In the genomic region with DNA sequence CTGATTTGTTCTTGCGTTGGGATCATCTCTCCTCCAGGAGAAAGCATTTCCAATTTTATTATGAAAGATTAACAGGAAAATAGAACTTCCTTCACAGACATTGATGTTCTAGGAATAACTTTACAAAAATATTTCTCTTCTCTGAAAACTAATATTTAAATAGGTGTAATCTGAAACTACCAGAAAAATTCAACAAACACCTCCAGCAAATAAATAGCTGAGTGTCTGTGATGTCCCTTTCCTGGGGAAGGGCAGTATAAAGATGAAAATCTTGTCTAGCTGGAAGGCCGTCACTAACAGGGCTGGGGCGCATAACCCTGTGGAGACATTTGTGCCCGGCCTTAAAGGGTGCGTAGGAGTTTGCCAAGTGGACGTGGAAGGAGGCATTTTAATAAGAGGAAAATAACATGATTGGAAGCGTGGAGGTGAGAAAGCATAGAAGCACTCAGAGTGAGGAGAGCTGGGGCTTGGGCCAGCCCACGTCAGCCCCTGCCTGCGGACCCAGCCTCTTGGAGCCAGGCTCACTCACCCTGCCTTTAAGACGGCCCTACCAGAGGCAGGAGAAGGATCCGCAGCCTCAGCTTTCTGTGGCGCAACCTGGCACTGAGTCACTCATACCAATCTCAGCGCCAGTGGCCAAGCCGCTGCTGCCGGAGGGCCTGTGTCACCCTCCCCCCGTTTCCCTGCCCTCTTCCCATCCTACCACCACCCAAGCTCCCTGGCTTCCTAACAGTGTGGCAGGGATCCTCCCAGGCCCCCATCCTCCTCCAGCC, we compare ENCODE assay signal across 9 cellular contexts.
A peak's percentile ranks its signal among the peaks of the same experiment; 100 is the strongest.
DNase-seq lines count a peak whose midpoint lies in the region; ATAC-seq and TF ChIP-seq lines count a peak whose summit lies in the region.
"Had no signal": no experiment of that assay in that cellular context is flagged by ENCODE, and none has a peak within 500 bp of the region (broad histone marks: within the 10 kb centered on the region; RNA-seq: fewer than 3 reads in every experiment).

No MANE protein-coding gene starts in this region.

- H2BK5ac ChIP-seq in mesendoderm (ENCODE audit: low read length) = no peak overlapping the region

- H3K4ac ChIP-seq in mesendoderm (ENCODE audit: low read depth, low read length) = no peak overlapping the region

- no peak overlapping the region for H4K5ac ChIP-seq in mesendoderm (ENCODE audit: low read length)

- H2AK5ac ChIP-seq in mesendoderm (ENCODE audit: low read length) = no peak overlapping the region

- CTCF ChIA-PET in WTC11 (lab: Charles Lee) = interaction anchor here (0.8 to 1.8 kb wide), 5 partner anchors 12 to 472 kb away, joined by 3 to 12 read pairs (median 3); no protein-coding TSS in a partner anchor

- no peak overlapping the region for H3K4me2 ChIP-seq in mesendoderm (ENCODE audit: low read length)

- H3K27me3 ChIP-seq in mesendoderm (ENCODE audit: insufficient read depth, low read length, poor library complexity) = no peaks in the 10 kb centered on the region

- H3K36me3 ChIP-seq in mesendoderm (ENCODE audit: control insufficient read depth, insufficient read depth, low read length) = no peaks in the 10 kb centered on the region
- H3K36me3 ChIP-seq: heart right ventricle had no signal

- no peak overlapping the region for H2BK120ac ChIP-seq in mesendoderm (ENCODE audit: low read depth, low read length)

- POLR2A ChIA-PET in WTC11 (lab: Charles Lee) = no interaction called here

- no peak overlapping the region for H3K56ac ChIP-seq in mesendoderm (ENCODE audit: low read length)

- H3K18ac ChIP-seq in mesendoderm (ENCODE audit: low read length) = no peak overlapping the region

- H3K27ac Mint-ChIP-seq in WTC11 = no peak overlapping the region

- no peak overlapping the region for H4K8ac ChIP-seq in mesendoderm (ENCODE audit: low read depth, low read length)

- no peak overlapping the region for H3K4me3 ChIP-seq in mesendoderm (ENCODE audit: low read length)
- H3K4me3 ChIP-seq: heart right ventricle had no signal

- peak; percentile 30 for DNase-seq in CD1c-positive myeloid dendritic cell (ENCODE audit: extremely low spot score)
- DNase-seq in WTC11 (ENCODE audit: low spot score) = no peak
- peak; percentile 37 to 46 for DNase-seq in stimulated activated CD4-positive, alpha-beta T cell treated with anti-CD3 and anti-CD28 coated beads, Interleukin-2, amount 100 ng/mL, for 48 hours
- DNase-seq in foreskin melanocyte = no peak
- DNase-seq in mesendoderm = no peak
- DNase-seq: heart right ventricle had no signal

- no peaks in the 10 kb centered on the region for H3K27me3 Mint-ChIP-seq in WTC11 (ENCODE audit: low read depth)

- no peak for TF ChIP-seq CTCF in WTC11 (IDR thresholded peaks at IDR 0.05)

- no peaks in the 10 kb centered on the region for H3K79me1 ChIP-seq in mesendoderm (ENCODE audit: low read length)

- no peaks in the 10 kb centered on the region for H3K4me1 ChIP-seq in mesendoderm (ENCODE audit: control insufficient read depth, low read depth, low read length)

- H2BK15ac ChIP-seq in mesendoderm (replicated peaks; ENCODE audit: low read depth) = no peak overlapping the region

- H3K23ac ChIP-seq in mesendoderm (ENCODE audit: low read length) = no peak overlapping the region

- H3K4me1 Mint-ChIP-seq in WTC11 = peaks cover 42% of the 10 kb centered on the region

- H3K4me3 Mint-ChIP-seq in WTC11 = no peak overlapping the region

- no peak overlapping the region for H3K27ac ChIP-seq in mesendoderm (ENCODE audit: low read depth, low read length)

- no peak overlapping the region for H3K9ac ChIP-seq in mesendoderm (ENCODE audit: low read length)

- H3K36me3 Mint-ChIP-seq in WTC11 = no peaks in the 10 kb centered on the region

- H3K9me3 Mint-ChIP-seq in WTC11 = no peaks in the 10 kb centered on the region

- no peaks in the 10 kb centered on the region for H3K79me2 ChIP-seq in mesendoderm (ENCODE audit: control insufficient read depth, insufficient read depth, low read length)

- no CpG with 5 or more reads among the region's 16 CpGs for WGBS in mesendoderm (ENCODE audit: extremely low coverage, insufficient coverage, low lambda C conversion rate)

- ATAC-seq in HG02973 (IDR thresholded peaks at IDR 0.05; ENCODE audit: unreplicated experiment) = peak; percentile 31
- peak; percentile 63 for ATAC-seq in WTC11
- peak; percentile 51 for ATAC-seq in esophagus mucosa
- ATAC-seq in HG03469 (IDR thresholded peaks at IDR 0.05; ENCODE audit: unreplicated experiment) = no peak

TF ChIP-seq in WTC11, 78 proteins besides CTCF, POLR2A, EP300 and RAD21:
- TF ChIP-seq, protein P1, sequence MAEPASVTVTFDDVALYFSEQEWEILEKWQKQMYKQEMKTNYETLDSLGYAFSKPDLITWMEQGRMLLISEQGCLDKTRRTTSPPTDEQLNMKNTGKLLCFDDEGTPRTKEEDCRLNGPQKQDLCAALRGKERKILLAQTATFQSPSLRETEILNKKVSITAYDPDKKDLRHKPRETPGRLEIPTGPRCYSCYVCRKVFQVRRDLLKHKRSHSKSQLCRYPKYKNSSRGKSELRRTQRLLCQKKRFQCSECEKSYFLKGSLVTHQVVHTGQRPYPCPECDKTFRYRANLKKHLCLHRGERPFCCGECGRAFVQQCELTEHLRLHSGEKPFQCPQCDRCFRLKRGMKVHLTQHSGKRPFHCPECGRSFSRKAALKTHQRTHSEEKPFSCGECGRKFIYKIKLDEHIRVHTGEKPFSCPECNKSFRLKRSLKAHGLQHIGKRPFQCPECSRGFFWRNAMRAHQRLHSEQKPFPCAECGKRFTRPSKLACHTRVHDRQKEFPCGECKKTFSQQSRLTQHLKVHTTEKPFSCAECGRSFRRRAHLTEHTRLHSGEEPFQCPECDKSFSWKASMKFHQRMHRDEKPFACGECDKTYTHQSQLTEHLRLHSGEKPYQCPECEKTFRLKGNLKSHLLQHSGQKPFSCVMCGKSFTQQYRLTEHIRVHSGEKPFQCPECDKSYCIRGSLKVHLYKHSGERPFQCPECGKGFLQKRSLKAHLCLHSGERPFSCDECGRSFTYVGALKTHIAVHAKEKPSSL (CRISPR knock-in tag; conservative IDR thresholded peaks at IDR 0.05) = no peak
- TF ChIP-seq OVOL2 (CRISPR knock-in tag; IDR thresholded peaks at IDR 0.05; ENCODE audit: borderline replicate concordance) = no peak
- no peak for TF ChIP-seq ZNF423 (CRISPR knock-in tag; IDR thresholded peaks at IDR 0.05)
- no peak for TF ChIP-seq FOXP1 (CRISPR knock-in tag; IDR thresholded peaks at IDR 0.05; ENCODE audit: borderline replicate concordance)
- no peak for TF ChIP-seq JAZF1 (CRISPR knock-in tag; IDR thresholded peaks at IDR 0.05)
- TF ChIP-seq CBFB (CRISPR knock-in tag; IDR thresholded peaks at IDR 0.05; ENCODE audit: low read depth) = no peak
- TF ChIP-seq, protein P2, sequence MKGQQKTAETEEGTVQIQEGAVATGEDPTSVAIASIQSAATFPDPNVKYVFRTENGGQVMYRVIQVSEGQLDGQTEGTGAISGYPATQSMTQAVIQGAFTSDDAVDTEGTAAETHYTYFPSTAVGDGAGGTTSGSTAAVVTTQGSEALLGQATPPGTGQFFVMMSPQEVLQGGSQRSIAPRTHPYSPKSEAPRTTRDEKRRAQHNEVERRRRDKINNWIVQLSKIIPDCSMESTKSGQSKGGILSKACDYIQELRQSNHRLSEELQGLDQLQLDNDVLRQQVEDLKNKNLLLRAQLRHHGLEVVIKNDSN (CRISPR knock-in tag; IDR thresholded peaks at IDR 0.05) = no peak
- TF ChIP-seq, protein P3, sequence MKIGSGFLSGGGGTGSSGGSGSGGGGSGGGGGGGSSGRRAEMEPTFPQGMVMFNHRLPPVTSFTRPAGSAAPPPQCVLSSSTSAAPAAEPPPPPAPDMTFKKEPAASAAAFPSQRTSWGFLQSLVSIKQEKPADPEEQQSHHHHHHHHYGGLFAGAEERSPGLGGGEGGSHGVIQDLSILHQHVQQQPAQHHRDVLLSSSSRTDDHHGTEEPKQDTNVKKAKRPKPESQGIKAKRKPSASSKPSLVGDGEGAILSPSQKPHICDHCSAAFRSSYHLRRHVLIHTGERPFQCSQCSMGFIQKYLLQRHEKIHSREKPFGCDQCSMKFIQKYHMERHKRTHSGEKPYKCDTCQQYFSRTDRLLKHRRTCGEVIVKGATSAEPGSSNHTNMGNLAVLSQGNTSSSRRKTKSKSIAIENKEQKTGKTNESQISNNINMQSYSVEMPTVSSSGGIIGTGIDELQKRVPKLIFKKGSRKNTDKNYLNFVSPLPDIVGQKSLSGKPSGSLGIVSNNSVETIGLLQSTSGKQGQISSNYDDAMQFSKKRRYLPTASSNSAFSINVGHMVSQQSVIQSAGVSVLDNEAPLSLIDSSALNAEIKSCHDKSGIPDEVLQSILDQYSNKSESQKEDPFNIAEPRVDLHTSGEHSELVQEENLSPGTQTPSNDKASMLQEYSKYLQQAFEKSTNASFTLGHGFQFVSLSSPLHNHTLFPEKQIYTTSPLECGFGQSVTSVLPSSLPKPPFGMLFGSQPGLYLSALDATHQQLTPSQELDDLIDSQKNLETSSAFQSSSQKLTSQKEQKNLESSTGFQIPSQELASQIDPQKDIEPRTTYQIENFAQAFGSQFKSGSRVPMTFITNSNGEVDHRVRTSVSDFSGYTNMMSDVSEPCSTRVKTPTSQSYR (CRISPR knock-in tag; IDR thresholded peaks at IDR 0.05) = no peak
- TF ChIP-seq ATF1 (CRISPR knock-in tag; IDR thresholded peaks at IDR 0.05) = no peak
- TF ChIP-seq, protein P4, sequence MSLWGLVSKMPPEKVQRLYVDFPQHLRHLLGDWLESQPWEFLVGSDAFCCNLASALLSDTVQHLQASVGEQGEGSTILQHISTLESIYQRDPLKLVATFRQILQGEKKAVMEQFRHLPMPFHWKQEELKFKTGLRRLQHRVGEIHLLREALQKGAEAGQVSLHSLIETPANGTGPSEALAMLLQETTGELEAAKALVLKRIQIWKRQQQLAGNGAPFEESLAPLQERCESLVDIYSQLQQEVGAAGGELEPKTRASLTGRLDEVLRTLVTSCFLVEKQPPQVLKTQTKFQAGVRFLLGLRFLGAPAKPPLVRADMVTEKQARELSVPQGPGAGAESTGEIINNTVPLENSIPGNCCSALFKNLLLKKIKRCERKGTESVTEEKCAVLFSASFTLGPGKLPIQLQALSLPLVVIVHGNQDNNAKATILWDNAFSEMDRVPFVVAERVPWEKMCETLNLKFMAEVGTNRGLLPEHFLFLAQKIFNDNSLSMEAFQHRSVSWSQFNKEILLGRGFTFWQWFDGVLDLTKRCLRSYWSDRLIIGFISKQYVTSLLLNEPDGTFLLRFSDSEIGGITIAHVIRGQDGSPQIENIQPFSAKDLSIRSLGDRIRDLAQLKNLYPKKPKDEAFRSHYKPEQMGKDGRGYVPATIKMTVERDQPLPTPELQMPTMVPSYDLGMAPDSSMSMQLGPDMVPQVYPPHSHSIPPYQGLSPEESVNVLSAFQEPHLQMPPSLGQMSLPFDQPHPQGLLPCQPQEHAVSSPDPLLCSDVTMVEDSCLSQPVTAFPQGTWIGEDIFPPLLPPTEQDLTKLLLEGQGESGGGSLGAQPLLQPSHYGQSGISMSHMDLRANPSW (CRISPR knock-in tag; conservative IDR thresholded peaks at IDR 0.05; ENCODE audit: low read depth) = no peak
- TF ChIP-seq SOX15 (CRISPR knock-in tag; IDR thresholded peaks at IDR 0.05) = no peak
TF ChIP-seq in WTC11: peak in this region for 0.

Comparison
In these comparisons a context has a peak if more than half of its experiments do, and no peak if none do; other contexts are left out.
1. DNase-seq: peak in CD1c-positive myeloid dendritic cell (single experiment) and stimulated activated CD4-positive, alpha-beta T cell treated with anti-CD3 and anti-CD28 coated beads, Interleukin-2, amount 100 ng/mL, for 48 hours (2 of 2); none in WTC11 (single experiment), foreskin melanocyte (single experiment) and mesendoderm (single experiment).